8 cellular contexts compared by ENCODE assay signal in the genomic region with DNA sequence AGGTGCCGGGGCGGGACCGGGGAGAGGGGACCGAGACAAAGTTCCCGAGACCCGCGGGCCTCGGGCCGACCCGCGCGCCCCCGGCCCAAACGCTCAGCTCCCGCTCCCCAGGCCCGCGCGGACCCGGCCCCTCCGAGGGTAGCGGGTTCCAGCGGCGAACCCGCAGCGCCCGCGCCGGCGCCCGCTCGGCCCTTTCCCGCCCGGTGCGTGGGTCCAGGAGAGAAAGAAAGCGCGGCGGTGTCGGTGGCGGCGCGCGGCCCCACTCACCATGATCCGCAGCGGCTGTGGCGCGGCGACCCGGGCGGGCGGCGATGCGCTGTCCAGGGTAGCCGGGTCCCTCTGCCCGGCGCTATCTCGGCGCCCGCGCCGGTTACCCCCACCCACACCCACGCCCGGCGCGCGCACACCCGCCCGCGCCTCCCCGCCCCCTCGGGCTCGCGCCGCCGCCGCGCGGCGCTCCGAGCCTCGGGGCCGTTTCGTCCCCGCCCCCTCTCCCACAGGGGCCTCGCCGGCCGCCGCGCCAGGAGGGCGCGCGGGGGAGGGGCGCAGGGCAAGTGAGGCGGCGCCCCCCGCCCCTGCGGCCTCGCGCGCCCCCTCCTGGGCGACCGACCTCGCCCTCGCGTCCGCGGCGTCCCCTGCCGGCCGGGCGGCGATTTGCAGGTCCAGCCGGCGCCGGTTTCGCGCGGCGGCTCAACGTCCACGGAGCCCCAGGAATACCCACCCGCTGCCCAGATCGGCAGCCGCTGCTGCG. TPM values are rescaled to one million over a fixed set of nuclear protein-coding genes. Genes with fewer than 3 reads are reported as not detected.
DNase-seq lines count a peak whose midpoint lies in the region; ATAC-seq and TF ChIP-seq lines count a peak whose summit lies in the region.

A gene with protein sequence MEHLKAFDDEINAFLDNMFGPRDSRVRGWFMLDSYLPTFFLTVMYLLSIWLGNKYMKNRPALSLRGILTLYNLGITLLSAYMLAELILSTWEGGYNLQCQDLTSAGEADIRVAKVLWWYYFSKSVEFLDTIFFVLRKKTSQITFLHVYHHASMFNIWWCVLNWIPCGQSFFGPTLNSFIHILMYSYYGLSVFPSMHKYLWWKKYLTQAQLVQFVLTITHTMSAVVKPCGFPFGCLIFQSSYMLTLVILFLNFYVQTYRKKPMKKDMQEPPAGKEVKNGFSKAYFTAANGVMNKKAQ (minus strand): TSS at position 345 of the 751 bp plus-strand sequence. CDS start 75 bp downstream, at position 270.

- peak; percentile 48 for ATAC-seq in GM18502 (IDR thresholded peaks at IDR 0.05; ENCODE audit: poor library complexity, unreplicated experiment)
- ATAC-seq in heart right ventricle, result peak; percentile 72 to 92 (median 83)

- H3K4me1 ChIP-seq in MM.1S (ENCODE audit: low read length) (no peaks in the 10 kb centered on the region), heart right ventricle (peaks cover 0 to 11% (median 0%) of the 10 kb centered on the region in 9 donors)

- CTCF ChIA-PET in activated naive CD4-positive, alpha-beta T cell treated with anti-CD3 and anti-CD28 coated beads, Interleukin-2, amount 10 ng/mL, durations not matched to agents 7 days and 5 days (lab: Charles Lee), result no interaction called here

- H3K4me1 Mint-ChIP-seq in activated naive CD4-positive, alpha-beta T cell treated with anti-CD3 and anti-CD28 coated beads, Interleukin-2, amount 10 ng/mL, durations not matched to agents 7 days and 5 days, result peaks cover 15% of the 10 kb centered on the region

- no peaks in the 10 kb centered on the region for H3F3A ChIP-seq in MM.1S (ENCODE audit: insufficient read depth, low read length)

- peaks cover 4% of the 10 kb centered on the region for H3K36me3 Mint-ChIP-seq in activated naive CD4-positive, alpha-beta T cell treated with anti-CD3 and anti-CD28 coated beads, Interleukin-2, amount 10 ng/mL, durations not matched to agents 7 days and 5 days

- H3K27me3 ChIP-seq in MM.1S (replicated peaks; ENCODE audit: insufficient read depth, low read length) (no peaks in the 10 kb centered on the region; the same call in 1 of the 2 replicates), heart right ventricle (peaks cover 0 to 96% (median 78%) of the 10 kb centered on the region in 7 donors)

- H3K27me3 Mint-ChIP-seq in activated naive CD4-positive, alpha-beta T cell treated with anti-CD3 and anti-CD28 coated beads, Interleukin-2, amount 10 ng/mL, durations not matched to agents 7 days and 5 days, result peaks cover 46% of the 10 kb centered on the region

- peak within 1 kb of the TSS; percentile 75 for H3K4me3 Mint-ChIP-seq in activated naive CD4-positive, alpha-beta T cell treated with anti-CD3 and anti-CD28 coated beads, Interleukin-2, amount 10 ng/mL, durations not matched to agents 7 days and 5 days

- no peak within 1 kb of the TSS for H3K9ac ChIP-seq in MM.1S (ENCODE audit: low read length)

- H3K9me2 ChIP-seq in MM.1S (replicated peaks; ENCODE audit: insufficient read depth, low read length), result no peaks in the 10 kb centered on the region

- H3K36me3 ChIP-seq in MM.1S (replicated peaks; ENCODE audit: insufficient read depth, low read length) (no peaks in the 10 kb centered on the region), heart right ventricle (no peaks in the 10 kb centered on the region)

- intact Hi-C loops in heart right ventricle (cut with DNase I), result loop anchor here in 1 of 10 donors (5.0 kb wide), 1 partner anchor 92 kb away; no protein-coding TSS in a partner anchor

- no peaks in the 10 kb centered on the region for H3K79me2 ChIP-seq in MM.1S (ENCODE audit: low read length)

- H3K27ac Mint-ChIP-seq in activated naive CD4-positive, alpha-beta T cell treated with anti-CD3 and anti-CD28 coated beads, Interleukin-2, amount 10 ng/mL, durations not matched to agents 7 days and 5 days, result no peak within 1 kb of the TSS

- no peaks in the 10 kb centered on the region for H4K20me1 ChIP-seq in MM.1S (ENCODE audit: insufficient read depth, low read length)

- TF ChIP-seq CTCF in AG10803 (conservative IDR thresholded peaks at IDR 0.05; ENCODE audit: low read length), result peak; percentile 20; the same call in 1 of the 2 replicates
- TF ChIP-seq CTCF in MM.1S (IDR thresholded peaks at IDR 0.05; ENCODE audit: low read length), result peak; percentile 40
- TF ChIP-seq CTCF in heart right ventricle (IDR thresholded peaks at IDR 0.05), result peak; percentile 27 to 65 (median 42)
- peak; percentile 61 for TF ChIP-seq CTCF in retinal pigment epithelial cell (conservative IDR thresholded peaks at IDR 0.05; ENCODE audit: low read depth, low read length)

- H3K27ac ChIP-seq in MM.1S (ENCODE audit: low read length) (no peak within 1 kb of the TSS), heart right ventricle (peak within 1 kb of the TSS in 4 of 10 donors; percentile 27 to 60 (median 46))

- DNase-seq in AG10803 (ENCODE audit: low read depth) (peak; percentile 27), MM.1S (peak; percentile 14), heart right ventricle (peak; percentile 16 to 49), retinal pigment epithelial cell (ENCODE audit: low read depth) (no peak), 8988T (no peak)
- DNase-seq in activated naive CD4-positive, alpha-beta T cell treated with anti-CD3 and anti-CD28 coated beads, Interleukin-2, amount 10 ng/mL, durations not matched to agents 7 days and 5 days, result peak; percentile 41
- no peak for DNase-seq in activated effector memory CD4-positive, alpha-beta T cell treated with Interleukin-2 at 50 U/mL for 16 hours

- WGBS in heart right ventricle, 2 donors, result 1 to 4% methylated on average over 78 to 124 of the region's 124 CpGs

- no peak within 1 kb of the TSS for H3K4me2 ChIP-seq in MM.1S (ENCODE audit: low read depth, low read length)

- no peaks in the 10 kb centered on the region for H3K9me3 Mint-ChIP-seq in activated naive CD4-positive, alpha-beta T cell treated with anti-CD3 and anti-CD28 coated beads, Interleukin-2, amount 10 ng/mL, durations not matched to agents 7 days and 5 days

- peak within 1 kb of the TSS; percentile 51 for H3K4me3 ChIP-seq in AG10803 (ENCODE audit: low read length)
- peak within 1 kb of the TSS; percentile 38; the same call in 1 of the 2 replicates for H3K4me3 ChIP-seq in MM.1S (ENCODE audit: low read length)
- peak within 1 kb of the TSS; percentile 28 to 64 (median 55) for H3K4me3 ChIP-seq in heart right ventricle
- peak within 1 kb of the TSS; percentile 57 for H3K4me3 ChIP-seq in retinal pigment epithelial cell (ENCODE audit: low read length)

- H3K9me3 ChIP-seq in MM.1S (replicated peaks; ENCODE audit: insufficient read depth, low read length) (no peaks in the 10 kb centered on the region), heart right ventricle (peaks cover 0 to 5% (median 0%) of the 10 kb centered on the region in 11 donors)

- no peak within 1 kb of the TSS for H2AFZ ChIP-seq in MM.1S (ENCODE audit: low read length)

RNA-seq across cellular contexts. Expression of the gene that starts here (rescaled TPM):
- 1 to 10 TPM in 6 of 10 donors, under 1 TPM in 4; 0.73 to 3.5 (median 1.0) TPM for total RNA-seq in heart right ventricle
- polyA plus RNA-seq in heart right ventricle, result 1 to 10 TPM; 2.6 to 3.3 TPM

Comparison
In these comparisons a context has a peak if more than half of its experiments do, and no peak if none do; other contexts are left out.
1. DNase-seq: peak in AG10803 (single experiment), MM.1S (single experiment), activated naive CD4-positive, alpha-beta T cell treated with anti-CD3 and anti-CD28 coated beads, Interleukin-2, amount 10 ng/mL, durations not matched to agents 7 days and 5 days (single experiment) and heart right ventricle (2 of 2); none in retinal pigment epithelial cell (single experiment), activated effector memory CD4-positive, alpha-beta T cell treated with Interleukin-2 at 50 U/mL for 16 hours (single experiment) and 8988T (single experiment).
2. Peak in every context shown above with its lines, with median percentiles within 50 percentile points of each other: H3K4me3 ChIP-seq and CTCF ChIP-seq.